In genomic region chr14:104855532-104856090, GRCh38 we compare ENCODE assay signal across 1 cellular context.
TF ChIP-seq lines count a peak whose summit lies in the region.

No MANE protein-coding gene starts in this region.

TF ChIP-seq in WTC11, 78 proteins besides CTCF, POLR2A, EP300 and RAD21 (continued from another document):
- TF ChIP-seq AFF4 (CRISPR knock-in tag; IDR thresholded peaks at IDR 0.05; ENCODE audit: borderline replicate concordance) = no peak
- TF ChIP-seq ZNF512 (CRISPR knock-in tag; IDR thresholded peaks at IDR 0.05; ENCODE audit: borderline replicate concordance) = no peak
- TF ChIP-seq MAX (CRISPR knock-in tag; IDR thresholded peaks at IDR 0.05) = no peak
